ENCODE assay signal across 1 cellular context in genomic region chr4:26397086-26397485, GRCh38.
TF ChIP-seq lines count a peak whose summit lies in the region.

No MANE protein-coding gene starts in this region.

TF ChIP-seq in WTC11, 78 proteins besides CTCF, POLR2A, EP300 and RAD21 (continued from another document):
- TF ChIP-seq ZBTB43 (CRISPR knock-in tag; IDR thresholded peaks at IDR 0.05) (no peak), ZNF263 (CRISPR knock-in tag; IDR thresholded peaks at IDR 0.05; ENCODE audit: low read depth) (no peak)
TF ChIP-seq in WTC11: peak in this region for 0.
